Comparison of ENCODE assay signal across 14 cellular contexts in the genomic region with DNA sequence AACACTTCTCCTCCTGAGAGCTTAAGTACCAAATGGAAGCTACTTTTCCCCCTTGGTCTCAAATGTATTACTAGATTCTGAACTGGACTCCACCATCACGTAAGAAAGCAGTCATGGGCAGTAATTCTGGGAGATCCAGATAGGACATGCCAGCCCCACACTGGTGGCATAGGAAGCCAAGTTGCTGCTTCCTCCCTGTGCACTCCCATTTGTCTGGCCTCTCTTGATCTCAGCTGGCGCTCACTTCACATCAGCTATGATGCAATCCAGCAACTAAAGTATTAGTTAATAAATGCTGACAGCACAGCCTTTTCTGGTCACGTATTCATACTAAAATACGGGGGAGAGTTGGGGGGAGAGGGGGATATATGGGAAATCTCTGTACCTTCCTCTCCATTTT. TPM values are rescaled to one million over a fixed set of nuclear protein-coding genes. Genes with fewer than 3 reads are reported as not detected.
DNase-seq lines count a peak whose midpoint lies in the region; ATAC-seq, FAIRE-seq and TF ChIP-seq lines count a peak whose summit lies in the region.
"Had no signal": no experiment of that assay in that cellular context is flagged by ENCODE, and none has a peak within 500 bp of the region (broad histone marks: within the 10 kb centered on the region; RNA-seq: fewer than 3 reads in every experiment).

No MANE protein-coding gene starts in this region.

- no peak for ATAC-seq in natural killer cell treated with Interleukin-12 subunit alpha and Interleukin-12 subunit beta and Interleukin-15 and Interleukin-18, amount 100 ng/mL, for 72 hours
- ATAC-seq in natural killer cell (no peak), upper lobe of right lung (peak; percentile 42)

- H3K9me3 Mint-ChIP-seq in natural killer cell treated with Interleukin-12 subunit alpha and Interleukin-12 subunit beta and Interleukin-15 and Interleukin-18, amount 100 ng/mL, for 72 hours = no peaks in the 10 kb centered on the region
- H3K9me3 Mint-ChIP-seq in natural killer cell = no peaks in the 10 kb centered on the region

- dilution Hi-C loops in endothelial cell of umbilical vein (cut with MboI; ENCODE audit: extremely low pct_ligation_motif_present, low sequenced_read_pairs) = no loop called here

- H3K9me3 ChIP-seq in endothelial cell of umbilical vein (replicated peaks; ENCODE audit: control insufficient read depth, insufficient read depth, low read length) (no peaks in the 10 kb centered on the region), muscle layer of colon (ENCODE audit: low read length) (no peaks in the 10 kb centered on the region), upper lobe of right lung (no peaks in the 10 kb centered on the region)
- H3K9me3 ChIP-seq: BLaER1 had no signal

- peaks cover 5% of the 10 kb centered on the region for H3K36me3 Mint-ChIP-seq in natural killer cell treated with Interleukin-12 subunit alpha and Interleukin-12 subunit beta and Interleukin-15 and Interleukin-18, amount 100 ng/mL, for 72 hours
- H3K36me3 Mint-ChIP-seq in natural killer cell = no peaks in the 10 kb centered on the region

- no peak for DNase-seq in natural killer cell treated with Interleukin-12 subunit alpha and Interleukin-12 subunit beta and Interleukin-15 and Interleukin-18, amount 100 ng/mL, for 72 hours (ENCODE audit: low spot score)
- DNase-seq in natural killer cell (no peak), endothelial cell of umbilical vein (ENCODE audit: low read depth, low spot score) (no peak), upper lobe of right lung (no peak), activated gamma-delta T cell treated with Interleukin-2 at 50 U/mL for 16 hours (no peak), T1000 (lab: John Stamatoyannopoulos, UW) (no peak)
- no peak for DNase-seq in activated effector memory CD4-positive, alpha-beta T cell treated with anti-CD3 and anti-CD28 coated beads, Interleukin-2, amount 50 U/mL, for 16 hours
- DNase-seq: activated CD4-positive, alpha-beta T cell treated with anti-CD3 and anti-CD28 coated beads for 1 hour; activated naive CD4-positive, alpha-beta T cell treated with anti-CD3 and anti-CD28 coated beads, Interleukin-2, amount 50 U/mL, for 16 hours; stimulated activated CD8-positive, alpha-beta memory T cell treated with anti-CD3 and anti-CD28 coated beads, Interleukin-4, amount 100 ng/mL, for 48 hours had no signal

- H3K4me3 Mint-ChIP-seq in natural killer cell treated with Interleukin-12 subunit alpha and Interleukin-12 subunit beta and Interleukin-15 and Interleukin-18, amount 100 ng/mL, for 72 hours = peak overlapping the region; percentile 43
- H3K4me3 Mint-ChIP-seq in natural killer cell = no peak overlapping the region

- H4K20me1 ChIP-seq in endothelial cell of umbilical vein (replicated peaks; ENCODE audit: control insufficient read depth, extremely low read depth, insufficient read depth, low read length) = no peaks in the 10 kb centered on the region
- H4K20me1 ChIP-seq: BLaER1 had no signal

- no peaks in the 10 kb centered on the region for H3K9me1 ChIP-seq in endothelial cell of umbilical vein (replicated peaks; ENCODE audit: control insufficient read depth, extremely low read depth, insufficient read depth, low read length)

- POLR2A ChIA-PET in endothelial cell of umbilical vein (lab: Charles Lee) = interaction anchor here (0.8 kb wide), 1 partner anchor 158 kb away, joined by 5 read pairs; no protein-coding TSS in a partner anchor

- H3K27me3 Mint-ChIP-seq in natural killer cell treated with Interleukin-12 subunit alpha and Interleukin-12 subunit beta and Interleukin-15 and Interleukin-18, amount 100 ng/mL, for 72 hours = peaks cover 10 to 23% of the 10 kb centered on the region in 2 donors
- H3K27me3 Mint-ChIP-seq in natural killer cell (ENCODE audit: low read depth in 2 of 2) = peaks cover 20 to 33% of the 10 kb centered on the region in 2 donors

- peaks cover 26 to 34% of the 10 kb centered on the region in 2 donors for H3K4me1 Mint-ChIP-seq in natural killer cell treated with Interleukin-12 subunit alpha and Interleukin-12 subunit beta and Interleukin-15 and Interleukin-18, amount 100 ng/mL, for 72 hours (ENCODE audit: low read depth in 2 of 2)
- H3K4me1 Mint-ChIP-seq in natural killer cell = peaks cover 0 to 25% of the 10 kb centered on the region in 2 donors

- H2AFZ ChIP-seq in endothelial cell of umbilical vein (ENCODE audit: low read depth, low read length) = peak overlapping the region; percentile 20

- TF ChIP-seq CTCF in natural killer cell (IDR thresholded peaks at IDR 0.05) (no peak), endothelial cell of umbilical vein (IDR thresholded peaks at IDR 0.05; ENCODE audit: extremely low read depth in 1 of 2, insufficient read depth in 1 of 2, low read depth in 1 of 2, low read length in 2 of 2) (no peak), upper lobe of right lung (IDR thresholded peaks at IDR 0.05) (no peak)

- H3K27ac Mint-ChIP-seq in natural killer cell treated with Interleukin-12 subunit alpha and Interleukin-12 subunit beta and Interleukin-15 and Interleukin-18, amount 100 ng/mL, for 72 hours = peak overlapping the region; percentile 53 to 98
- H3K27ac Mint-ChIP-seq in natural killer cell = no peak overlapping the region

- FAIRE-seq in endothelial cell of umbilical vein (lab: Jason Lieb, UNC) = no peak
- FAIRE-seq: keratinocyte had no signal

- no peak for TF ChIP-seq POLR2A in endothelial cell of umbilical vein (IDR thresholded peaks at IDR 0.05; ENCODE audit: low read depth, low read length)

- H3K4me1 ChIP-seq in endothelial cell of umbilical vein (ENCODE audit: control insufficient read depth, extremely low read depth, insufficient read depth, low read length) = peaks cover 41% of the 10 kb centered on the region
- peaks cover 51% of the 10 kb centered on the region for H3K4me1 ChIP-seq in muscle layer of colon (ENCODE audit: insufficient read depth, low read length)
- peaks cover 41% of the 10 kb centered on the region for H3K4me1 ChIP-seq in upper lobe of right lung

- H3K4me3 ChIP-seq in endothelial cell of umbilical vein (replicated peaks in 1 of 3; ENCODE audit: insufficient read depth in 1 of 3, low read depth in 1 of 3, low read length in 3 of 3) (no peak overlapping the region), muscle layer of colon (ENCODE audit: low read depth in 1 of 2, low read length in 2 of 2) (peak overlapping the region in 1 of 2 donors; percentile 16), upper lobe of right lung (no peak overlapping the region)
- H3K4me3 ChIP-seq: BLaER1, skin epidermis had no signal

- no peak overlapping the region for H3K4me2 ChIP-seq in endothelial cell of umbilical vein (ENCODE audit: insufficient read depth, low read length)
- H3K4me2 ChIP-seq: BLaER1 had no signal

- intact Hi-C loops in natural killer cell (cut with micrococcal nuclease) = no loop called here
- intact Hi-C loops in endothelial cell of umbilical vein (cut with micrococcal nuclease) = no loop called here
- intact Hi-C loops in upper lobe of right lung (cut with DNase I) = no loop called here

- BruUV-seq in endothelial cell of umbilical vein (replicated peaks; lab: Mats Ljungman, UMichigan) = no TSS peak

- CTCF ChIA-PET in endothelial cell of umbilical vein (lab: Charles Lee) = interaction anchor here (0.6 to 8.0 kb wide), 12 partner anchors 10 to 332 kb away, joined by 3 to 450 read pairs (median 5); no protein-coding TSS in a partner anchor

- H3K27me3 ChIP-seq in endothelial cell of umbilical vein (ENCODE audit: control insufficient read depth in 2 of 2, insufficient read depth in 2 of 2, low read length in 2 of 2) (no peaks in the 10 kb centered on the region), muscle layer of colon (ENCODE audit: control insufficient read depth in 1 of 2, insufficient read depth in 2 of 2, low read length in 2 of 2) (no peaks in the 10 kb centered on the region), upper lobe of right lung (no peaks in the 10 kb centered on the region)

- H3K9ac ChIP-seq in endothelial cell of umbilical vein (replicated peaks; ENCODE audit: extremely low read depth, insufficient read depth, low read length) (peak overlapping the region; percentile 18), muscle layer of colon (ENCODE audit: low read length) (no peak overlapping the region)
- H3K9ac ChIP-seq: BLaER1 had no signal

- H3K79me2 ChIP-seq in endothelial cell of umbilical vein (ENCODE audit: control insufficient read depth, insufficient read depth, low read length) = peaks cover 13% of the 10 kb centered on the region

- H3K27ac ChIP-seq in endothelial cell of umbilical vein (ENCODE audit: insufficient read depth, low read depth, low read length) = peak overlapping the region; percentile 50
- H3K27ac ChIP-seq in muscle layer of colon (ENCODE audit: low read depth, low read length) = peak overlapping the region; percentile 49
- peak overlapping the region; percentile 67 for H3K27ac ChIP-seq in upper lobe of right lung
- H3K27ac ChIP-seq: BLaER1 had no signal

- H3K36me3 ChIP-seq in endothelial cell of umbilical vein (ENCODE audit: control insufficient read depth in 2 of 2, extremely low read depth in 1 of 2, insufficient read depth in 2 of 2, low read length in 2 of 2) (peaks cover 0 to under 1% of the 10 kb centered on the region in 2 experiments), muscle layer of colon (ENCODE audit: insufficient read depth, low read length) (no peaks in the 10 kb centered on the region), upper lobe of right lung (no peaks in the 10 kb centered on the region)
- H3K36me3 ChIP-seq: BLaER1 had no signal

TF ChIP-seq in endothelial cell of umbilical vein, 7 proteins besides CTCF, POLR2A, EP300 and RAD21 (continues in another document):
- TF ChIP-seq FOS (IDR thresholded peaks at IDR 0.05; ENCODE audit: borderline replicate concordance, insufficient read depth, low read length) (no peak), GATA2 (IDR thresholded peaks at IDR 0.05; ENCODE audit: insufficient read depth, insufficient read length, low read depth, low read length) (no peak)
- TF ChIP-seq, protein P1, sequence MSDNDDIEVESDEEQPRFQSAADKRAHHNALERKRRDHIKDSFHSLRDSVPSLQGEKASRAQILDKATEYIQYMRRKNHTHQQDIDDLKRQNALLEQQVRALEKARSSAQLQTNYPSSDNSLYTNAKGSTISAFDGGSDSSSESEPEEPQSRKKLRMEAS (IDR thresholded peaks at IDR 0.05; ENCODE audit: insufficient read depth, insufficient read length) = no peak

RNA-seq across cellular contexts. Expression of a gene that starts 3.4 kb away (rescaled TPM):
- 100 to 1,000 TPM; 151 to 253 TPM for total RNA-seq in natural killer cell treated with Interleukin-12 subunit alpha and Interleukin-12 subunit beta and Interleukin-15 and Interleukin-18, amount 100 ng/mL, for 72 hours
- 1 to 10 TPM; 1.3 to 2.3 (median 1.7) TPM for total RNA-seq in natural killer cell
- total RNA-seq in endothelial cell of umbilical vein = 9.4 and 11.0 TPM in 2 replicates
- polyA plus RNA-seq in endothelial cell of umbilical vein = 12.0 and 16.5 TPM in 2 replicates
- polyA plus RNA-seq in endothelial cell of umbilical vein (2011; cell fraction: cytosol; rRNA removed) = 37.9 and 46.7 TPM in 2 replicates
- polyA plus RNA-seq in endothelial cell of umbilical vein (2011; cell fraction: nucleus; rRNA removed) = 94.3 and 96.8 TPM in 2 replicates
- 44.7 and 75.0 TPM in 2 replicates for polyA plus RNA-seq in endothelial cell of umbilical vein (2012)
- 11.7 and 12.6 TPM in 2 replicates for polyA minus RNA-seq in endothelial cell of umbilical vein
- 8.5 TPM for polyA minus RNA-seq in endothelial cell of umbilical vein (2011; cell fraction: cytosol; rRNA and poly(A)+ RNA removed)
- polyA minus RNA-seq in endothelial cell of umbilical vein (2011; cell fraction: nucleus; rRNA and poly(A)+ RNA removed) = 34.2 and 34.3 TPM in 2 replicates
- 6.5 TPM for total RNA-seq in upper lobe of right lung

Comparison
In these comparisons a context has a peak if more than half of its experiments do, and no peak if none do; other contexts are left out.
1. H3K27ac Mint-ChIP-seq: peak in natural killer cell treated with Interleukin-12 subunit alpha and Interleukin-12 subunit beta and Interleukin-15 and Interleukin-18, amount 100 ng/mL, for 72 hours (2 of 2); none in natural killer cell (0 of 2).
2. RNA of a gene that starts 3.4 kb away (total RNA-seq): 151 to 253 TPM in natural killer cell treated with Interleukin-12 subunit alpha and Interleukin-12 subunit beta and Interleukin-15 and Interleukin-18, amount 100 ng/mL, for 72 hours; 9.4 to 11.0 TPM in endothelial cell of umbilical vein, 6.5 TPM in upper lobe of right lung (single experiment) and 1.3 to 2.3 TPM in natural killer cell; every median in the first group is over 10 times any median in the second.
3. Peak in every context shown above with its lines, with median percentiles within 50 percentile points of each other: H3K27ac ChIP-seq.